8 cellular contexts compared by ENCODE assay signal in genomic region chr18:36187826-36188721, GRCh38. TPM values are rescaled to one million over a fixed set of nuclear protein-coding genes. Genes with fewer than 3 reads are reported as not detected.
DNase-seq lines count a peak whose midpoint lies in the region; ATAC-seq, FAIRE-seq and TF ChIP-seq lines count a peak whose summit lies in the region.

No MANE protein-coding gene starts in this region.

- H4K91ac ChIP-seq in trophoblast cell (ENCODE audit: low read depth, low read length) = no peak overlapping the region

- peaks cover 3% of the 10 kb centered on the region for H3K79me1 ChIP-seq in trophoblast cell (ENCODE audit: low read length)

- peak overlapping the region; percentile 28 for H2AFZ ChIP-seq in trophoblast cell (ENCODE audit: insufficient read depth, low read length, poor library complexity)

- no peak overlapping the region for H3K9ac ChIP-seq in trophoblast cell (ENCODE audit: low read length)

- H3K27ac ChIP-seq in trophoblast cell (ENCODE audit: low read depth, low read length) = no peak overlapping the region

- peaks cover 8% of the 10 kb centered on the region for H3K9me3 ChIP-seq in trophoblast cell (ENCODE audit: insufficient read depth, low read depth, low read length)

- peaks cover 5 to 11% of the 10 kb centered on the region in 2 experiments for H3K4me1 ChIP-seq in trophoblast cell (ENCODE audit: control insufficient read depth in 1 of 2, insufficient read depth in 2 of 2, low read length in 2 of 2)

- peak overlapping the region; percentile 31 for H4K8ac ChIP-seq in trophoblast cell (ENCODE audit: low read depth, low read length)

- H3K14ac ChIP-seq in trophoblast cell (ENCODE audit: low read length) = no peak overlapping the region

- no peak overlapping the region for H3K23ac ChIP-seq in trophoblast cell (ENCODE audit: low read length)

- no peak overlapping the region for H3K4ac ChIP-seq in trophoblast cell (ENCODE audit: low read depth, low read length)

- DNase-seq in Right ventricle myocardium inferior (ENCODE audit: missing footprints) = no peak
- no peak for DNase-seq in cardiac septum (ENCODE audit: low spot score)
- peak; percentile 9 for DNase-seq in SW480 (ENCODE audit: low spot score)
- DNase-seq in fibroblast of villous mesenchyme (ENCODE audit: low read depth) = peak; percentile 50
- peak in 1 of 2 donors; percentile 13 for DNase-seq in trophoblast cell
- no peak for DNase-seq in HTR-8/SVneo (ENCODE audit: insufficient read length, low spot score)
- no peak for DNase-seq in NCI-H2029 treated with DMSO at 0.1 percent for 48 hours (lab: John Stamatoyannopoulos, UW)

- H3K4me3 ChIP-seq in fibroblast of villous mesenchyme (ENCODE audit: low read depth, low read length) (peak overlapping the region; percentile 90), trophoblast cell (ENCODE audit: low read depth, low read length) (peak overlapping the region; percentile 75)

- peak; percentile 21 for ATAC-seq in Right ventricle myocardium inferior
- no peak for ATAC-seq in HG02973 (IDR thresholded peaks at IDR 0.05; ENCODE audit: unreplicated experiment)

- no CpG with 5 or more reads among the region's 43 CpGs for WGBS in trophoblast cell (ENCODE audit: extremely low coverage, insufficient coverage, insufficient read length)

- peaks cover 24% of the 10 kb centered on the region for H3K27me3 ChIP-seq in trophoblast cell (ENCODE audit: insufficient read depth, low read length)

- H4K12ac ChIP-seq in trophoblast cell (ENCODE audit: low read depth, low read length) = no peak overlapping the region

- no peak for FAIRE-seq in HTR-8/SVneo (lab: Jason Lieb, UNC)

- no peak overlapping the region for H2BK5ac ChIP-seq in trophoblast cell (ENCODE audit: low read depth, low read length, poor library complexity)

- H3K79me2 ChIP-seq in trophoblast cell (ENCODE audit: control insufficient read depth, insufficient read depth, low read length, poor library complexity) = no peaks in the 10 kb centered on the region

- peak overlapping the region; percentile 93 for H3K4me2 ChIP-seq in trophoblast cell (ENCODE audit: low read length)

- H3K18ac ChIP-seq in trophoblast cell (ENCODE audit: low read length) = no peak overlapping the region

- intact Hi-C loops in Right ventricle myocardium inferior (cut with DNase I) (loop anchor here (5.0 kb wide), 1 partner anchor 94 kb away; no protein-coding TSS in a partner anchor), cardiac septum (cut with DNase I) (loop anchor here (5.0 to 10.0 kb wide), 3 partner anchors 61 to 247 kb away; partner anchors contain the start of genes ELP2 and SLC39A6)

- no peak overlapping the region for H2BK120ac ChIP-seq in trophoblast cell (ENCODE audit: insufficient read depth, low read length, poor library complexity)

- no peak overlapping the region for H2BK12ac ChIP-seq in trophoblast cell (ENCODE audit: low read length)

- TF ChIP-seq CTCF in fibroblast of villous mesenchyme (IDR thresholded peaks at IDR 0.05; ENCODE audit: insufficient read depth, low read depth, low read length) = no peak

- H2AK5ac ChIP-seq in trophoblast cell (ENCODE audit: low read length) = no peak overlapping the region

- no peaks in the 10 kb centered on the region for H3K36me3 ChIP-seq in trophoblast cell (ENCODE audit: control insufficient read depth in 1 of 2, insufficient read depth in 2 of 2, low read length in 2 of 2)

RNA-seq across cellular contexts. Expression of gene MOCOS, which starts 0.8 kb away (rescaled TPM):
- total RNA-seq in Right ventricle myocardium inferior (0.38 TPM), cardiac septum (0.38 TPM), fibroblast of villous mesenchyme (3.0 and 7.1 TPM in 2 replicates)
- polyA plus RNA-seq in trophoblast cell (2013) = 0.70 and 0.89 TPM in 2 replicates

RNA-seq across cellular contexts. Expression of gene ELP2, which starts 58.4 kb away (rescaled TPM):
- total RNA-seq in Right ventricle myocardium inferior (48.1 TPM), cardiac septum (50.4 TPM), fibroblast of villous mesenchyme (83.4 and 104 TPM in 2 replicates)
- 57.9 and 60.3 TPM in 2 replicates for polyA plus RNA-seq in trophoblast cell (2013)

RNA-seq across cellular contexts. Expression of gene SLC39A6, which starts 58.9 kb away (rescaled TPM):
- total RNA-seq in Right ventricle myocardium inferior (12.8 TPM), cardiac septum (15.6 TPM), fibroblast of villous mesenchyme (83.4 and 120 TPM in 2 replicates)
- polyA plus RNA-seq in trophoblast cell (2013) = 37.8 and 38.9 TPM in 2 replicates

Comparison
In these comparisons a context has a peak if more than half of its experiments do, and no peak if none do; other contexts are left out.
1. DNase-seq: peak in SW480 (single experiment) and fibroblast of villous mesenchyme (single experiment); none in Right ventricle myocardium inferior (single experiment), cardiac septum (single experiment), HTR-8/SVneo (single experiment) and NCI-H2029 treated with DMSO at 0.1 percent for 48 hours (single experiment).